ENCODE assay signal across 16 cellular contexts in genomic region chr6:129184324-129184723, GRCh38.
"Had no signal": no experiment of that assay in that cellular context is flagged by ENCODE, and none has a peak within 500 bp of the region (broad histone marks: within the 10 kb centered on the region; RNA-seq: fewer than 3 reads in every experiment).

No MANE protein-coding gene starts in this region.

- H3K27ac ChIP-seq: adrenal gland, esophagus squamous epithelium, transverse colon, VCaP had no signal

- DNase-seq: activated CD4-positive, alpha-beta memory T cell treated with anti-CD3 and anti-CD28 coated beads, Interleukin-2, amount 10 ng/mL, durations not matched to agents 7 days and 5 days; activated effector memory CD4-positive, alpha-beta T cell treated with Interleukin-2 at 50 U/mL for 16 hours; activated naive CD4-positive, alpha-beta T cell treated with anti-CD3 and anti-CD28 coated beads, Interleukin-2, amount 50 U/mL, for 16 hours; activated T-cell treated with anti-CD3 and anti-CD28 coated beads, Interleukin-2, amount 50 U/mL, for 24 hours; adrenal gland; caudate nucleus; esophagus squamous epithelium; glutamatergic neuron; immature natural killer cell; naive B cell; posterior cingulate gyrus; retina; stimulated activated naive CD8-positive, alpha-beta T cell treated with anti-CD3 and anti-CD28 coated beads, Interleukin-15, Interleukin-2, amounts not matched to agents 100 U/mL and 50 U/mL, for 24 hours; transverse colon had no signal

- ATAC-seq: stimulated activated naive CD8-positive, alpha-beta T cell treated with anti-CD3 and anti-CD28 coated beads, Interleukin-15, Interleukin-2, amounts not matched to agents 100 U/mL and 50 U/mL, for 24 hours had no signal

- H3K36me3 ChIP-seq: adrenal gland, esophagus squamous epithelium, transverse colon had no signal

- H3K4me1 ChIP-seq: adrenal gland, esophagus squamous epithelium had no signal

- H3K27me3 ChIP-seq: adrenal gland, esophagus squamous epithelium, transverse colon had no signal

- H3K9me3 ChIP-seq: esophagus squamous epithelium, transverse colon had no signal

- H3K4me3 ChIP-seq: adrenal gland, esophagus squamous epithelium, lung, transverse colon had no signal
